ENCODE assay signal across 1 cellular context in the genomic region with DNA sequence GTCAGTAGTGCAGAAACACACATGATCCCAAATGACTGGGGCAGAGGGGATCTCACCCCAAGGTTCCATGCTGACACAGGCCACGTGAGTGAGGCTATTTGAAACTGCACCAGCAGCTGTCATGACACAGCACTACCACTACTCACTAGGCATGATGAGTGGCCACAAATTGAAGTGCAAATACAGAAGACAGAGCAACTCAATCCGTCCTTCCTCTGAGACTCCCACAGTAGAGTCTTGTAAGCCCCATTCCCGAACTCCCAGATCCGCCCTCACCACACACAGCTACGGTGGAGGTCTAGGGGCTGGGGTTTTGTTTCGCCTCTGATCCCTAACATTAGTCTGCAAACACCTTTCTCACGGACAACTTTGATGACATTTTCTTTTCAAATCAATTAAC.
TF ChIP-seq lines count a peak whose summit lies in the region.

No MANE protein-coding gene starts in this region.

TF ChIP-seq in K562, 482 proteins besides CTCF, POLR2A, EP300 and RAD21 (continued from another document and continues in another):
- TF ChIP-seq, protein P1, sequence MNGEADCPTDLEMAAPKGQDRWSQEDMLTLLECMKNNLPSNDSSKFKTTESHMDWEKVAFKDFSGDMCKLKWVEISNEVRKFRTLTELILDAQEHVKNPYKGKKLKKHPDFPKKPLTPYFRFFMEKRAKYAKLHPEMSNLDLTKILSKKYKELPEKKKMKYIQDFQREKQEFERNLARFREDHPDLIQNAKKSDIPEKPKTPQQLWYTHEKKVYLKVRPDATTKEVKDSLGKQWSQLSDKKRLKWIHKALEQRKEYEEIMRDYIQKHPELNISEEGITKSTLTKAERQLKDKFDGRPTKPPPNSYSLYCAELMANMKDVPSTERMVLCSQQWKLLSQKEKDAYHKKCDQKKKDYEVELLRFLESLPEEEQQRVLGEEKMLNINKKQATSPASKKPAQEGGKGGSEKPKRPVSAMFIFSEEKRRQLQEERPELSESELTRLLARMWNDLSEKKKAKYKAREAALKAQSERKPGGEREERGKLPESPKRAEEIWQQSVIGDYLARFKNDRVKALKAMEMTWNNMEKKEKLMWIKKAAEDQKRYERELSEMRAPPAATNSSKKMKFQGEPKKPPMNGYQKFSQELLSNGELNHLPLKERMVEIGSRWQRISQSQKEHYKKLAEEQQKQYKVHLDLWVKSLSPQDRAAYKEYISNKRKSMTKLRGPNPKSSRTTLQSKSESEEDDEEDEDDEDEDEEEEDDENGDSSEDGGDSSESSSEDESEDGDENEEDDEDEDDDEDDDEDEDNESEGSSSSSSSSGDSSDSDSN (IDR thresholded peaks at IDR 0.05; ENCODE audit: borderline replicate concordance in 1 of 2, low read depth in 2 of 2, low read length in 2 of 2), result no peak
- TF ChIP-seq, protein P2, sequence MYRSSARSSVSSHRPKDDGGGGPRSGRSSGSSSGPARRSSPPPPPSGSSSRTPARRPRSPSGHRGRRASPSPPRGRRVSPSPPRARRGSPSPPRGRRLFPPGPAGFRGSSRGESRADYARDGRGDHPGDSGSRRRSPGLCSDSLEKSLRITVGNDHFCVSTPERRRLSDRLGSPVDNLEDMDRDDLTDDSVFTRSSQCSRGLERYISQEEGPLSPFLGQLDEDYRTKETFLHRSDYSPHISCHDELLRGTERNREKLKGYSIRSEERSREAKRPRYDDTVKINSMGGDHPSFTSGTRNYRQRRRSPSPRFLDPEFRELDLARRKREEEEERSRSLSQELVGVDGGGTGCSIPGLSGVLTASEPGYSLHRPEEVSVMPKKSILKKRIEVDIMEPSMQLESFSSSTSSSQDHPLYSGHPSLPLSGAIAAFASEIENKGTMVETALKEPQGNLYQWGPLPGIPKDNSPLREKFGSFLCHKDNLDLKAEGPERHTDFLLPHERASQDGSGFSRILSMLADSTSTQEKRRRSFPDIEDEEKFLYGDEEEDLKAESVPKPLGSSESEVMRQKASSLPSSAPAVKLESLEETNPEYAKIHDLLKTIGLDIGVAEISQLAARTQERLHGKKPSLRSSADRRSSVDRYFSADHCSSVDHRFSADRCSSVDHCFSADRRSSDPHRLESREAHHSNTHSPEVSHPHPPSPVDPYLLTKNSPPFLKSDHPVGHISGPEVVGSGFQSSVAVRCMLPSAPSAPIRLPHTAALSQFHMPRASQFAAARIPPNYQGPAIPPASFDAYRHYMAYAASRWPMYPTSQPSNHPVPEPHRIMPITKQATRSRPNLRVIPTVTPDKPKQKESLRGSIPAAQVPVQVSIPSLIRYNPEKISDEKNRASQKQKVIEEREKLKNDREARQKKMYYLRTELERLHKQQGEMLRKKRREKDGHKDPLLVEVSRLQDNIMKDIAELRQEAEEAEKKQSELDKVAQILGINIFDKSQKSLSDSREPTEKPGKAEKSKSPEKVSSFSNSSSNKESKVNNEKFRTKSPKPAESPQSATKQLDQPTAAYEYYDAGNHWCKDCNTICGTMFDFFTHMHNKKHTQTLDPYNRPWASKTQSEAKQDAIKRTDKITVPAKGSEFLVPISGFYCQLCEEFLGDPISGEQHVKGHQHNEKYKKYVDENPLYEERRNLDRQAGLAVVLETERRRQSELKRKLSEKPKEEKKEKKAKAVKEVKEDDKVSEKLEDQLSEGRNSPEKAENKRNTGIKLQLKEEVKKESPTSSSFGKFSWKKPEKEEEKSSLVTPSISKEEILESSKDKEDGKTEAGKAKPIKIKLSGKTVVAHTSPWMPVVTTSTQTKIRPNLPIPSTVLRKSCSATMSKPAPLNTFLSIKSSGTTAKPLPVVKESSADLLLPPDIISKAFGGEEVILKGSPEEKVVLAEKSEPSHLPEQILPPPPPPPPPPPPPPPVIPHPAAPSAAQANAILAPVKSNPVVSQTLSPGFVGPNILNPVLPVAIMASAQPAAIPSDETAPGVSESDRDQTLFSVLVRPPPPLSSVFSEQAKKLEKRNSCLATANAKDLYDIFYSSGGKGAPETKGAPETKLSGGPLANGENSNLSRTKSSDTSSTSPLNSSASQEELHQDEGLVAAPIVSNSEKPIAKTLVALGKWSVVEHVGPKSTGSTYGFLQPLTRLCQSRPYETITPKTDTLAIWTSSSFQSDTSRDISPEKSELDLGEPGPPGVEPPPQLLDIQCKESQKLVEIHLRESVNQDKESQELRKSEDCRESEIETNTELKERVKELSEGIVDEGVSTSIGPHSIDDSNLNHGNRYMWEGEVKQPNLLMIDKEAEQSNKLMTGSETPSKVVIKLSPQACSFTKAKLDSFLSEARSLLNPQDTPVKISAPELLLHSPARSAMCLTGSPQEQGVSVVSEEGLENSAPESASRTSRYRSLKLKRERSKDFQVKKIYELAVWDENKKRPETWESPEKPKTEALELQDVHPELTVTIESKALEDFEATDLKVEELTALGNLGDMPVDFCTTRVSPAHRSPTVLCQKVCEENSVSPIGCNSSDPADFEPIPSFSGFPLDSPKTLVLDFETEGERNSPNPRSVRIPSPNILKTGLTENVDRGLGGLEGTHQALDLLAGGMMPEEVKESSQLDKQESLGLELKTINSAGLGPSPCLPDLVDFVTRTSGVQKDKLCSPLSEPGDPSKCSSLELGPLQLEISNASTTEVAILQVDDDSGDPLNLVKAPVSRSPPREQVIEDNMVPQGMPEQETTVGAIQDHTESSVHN (IDR thresholded peaks at IDR 0.05; ENCODE audit: borderline replicate concordance in 1 of 2, low read depth in 1 of 2), result peak in 1 of 2 experiments; percentile 97; a peak in 2 of 4 replicates
- TF ChIP-seq MCM5 (IDR thresholded peaks at IDR 0.05; ENCODE audit: low read depth) (no peak), POU5F1 (IDR thresholded peaks at IDR 0.05; ENCODE audit: borderline replicate concordance, low read depth, low read length, partially characterized antibody) (no peak), SRSF9 (IDR thresholded peaks at IDR 0.05; ENCODE audit: borderline replicate concordance, low read depth, low read length) (no peak), POLR2AphosphoS2 (IDR thresholded peaks at IDR 0.05; ENCODE audit: low read length) (no peak), ZNF174 (CRISPR knock-in tag; IDR thresholded peaks at IDR 0.05) (no peak), ZNF764 (CRISPR knock-in tag; IDR thresholded peaks at IDR 0.05; ENCODE audit: low read depth) (no peak), L3MBTL2 (IDR thresholded peaks at IDR 0.05) (peak; percentile 91), CBX1 (IDR thresholded peaks at IDR 0.05; ENCODE audit: low read depth) (no peak), RNF2 (IDR thresholded peaks at IDR 0.05) (0 out of 2 replicates have a peak, but pooled peaks have one; percentile 48), FOXA3 (CRISPR knock-in tag; conservative IDR thresholded peaks at IDR 0.05 in 1 of 2, IDR thresholded peaks at IDR 0.05 in 1 of 2) (peak in 1 of 2 experiments; percentile 87; a peak in 2 of 4 replicates), JUN (IDR thresholded peaks at IDR 0.05; ENCODE audit: borderline replicate concordance, low read depth, low read length) (peak; percentile 70; the same call in 1 of the 2 replicates), JUN (CRISPR knock-in tag; IDR thresholded peaks at IDR 0.05; ENCODE audit: borderline replicate concordance) (no peak), ZNF696 (CRISPR knock-in tag; conservative IDR thresholded peaks at IDR 0.05) (no peak), ZBED1 (IDR thresholded peaks at IDR 0.05) (no peak), FOSL1 (tag; conservative IDR thresholded peaks at IDR 0.05) (peak; percentile 51; the same call in 1 of the 2 replicates), ETS2 (tag; IDR thresholded peaks at IDR 0.05; ENCODE audit: borderline replicate concordance, poor library complexity, severe bottlenecking) (no peak), YY1 (IDR thresholded peaks at IDR 0.05; ENCODE audit: borderline replicate concordance in 1 of 3, control insufficient read depth in 1 of 3, extremely low read depth in 1 of 3, insufficient read depth in 3 of 3, insufficient read length in 1 of 3, insufficient replicate concordance in 2 of 3, low read depth in 1 of 3, low read length in 2 of 3) (no peak), DPF2 (IDR thresholded peaks at IDR 0.05) (peak; percentile 87), EP400 (IDR thresholded peaks at IDR 0.05) (peak; percentile 80), LEF1 (IDR thresholded peaks at IDR 0.05) (peak; percentile 27; the same call in 1 of the 2 replicates), ZNF253 (CRISPR knock-in tag; conservative IDR thresholded peaks at IDR 0.05) (no peak)
- TF ChIP-seq, protein P3, sequence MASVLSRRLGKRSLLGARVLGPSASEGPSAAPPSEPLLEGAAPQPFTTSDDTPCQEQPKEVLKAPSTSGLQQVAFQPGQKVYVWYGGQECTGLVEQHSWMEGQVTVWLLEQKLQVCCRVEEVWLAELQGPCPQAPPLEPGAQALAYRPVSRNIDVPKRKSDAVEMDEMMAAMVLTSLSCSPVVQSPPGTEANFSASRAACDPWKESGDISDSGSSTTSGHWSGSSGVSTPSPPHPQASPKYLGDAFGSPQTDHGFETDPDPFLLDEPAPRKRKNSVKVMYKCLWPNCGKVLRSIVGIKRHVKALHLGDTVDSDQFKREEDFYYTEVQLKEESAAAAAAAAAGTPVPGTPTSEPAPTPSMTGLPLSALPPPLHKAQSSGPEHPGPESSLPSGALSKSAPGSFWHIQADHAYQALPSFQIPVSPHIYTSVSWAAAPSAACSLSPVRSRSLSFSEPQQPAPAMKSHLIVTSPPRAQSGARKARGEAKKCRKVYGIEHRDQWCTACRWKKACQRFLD (CRISPR knock-in tag; IDR thresholded peaks at IDR 0.05), result 0 out of 2 replicates have a peak, but pooled peaks have one; percentile 50
- TF ChIP-seq, protein P4, sequence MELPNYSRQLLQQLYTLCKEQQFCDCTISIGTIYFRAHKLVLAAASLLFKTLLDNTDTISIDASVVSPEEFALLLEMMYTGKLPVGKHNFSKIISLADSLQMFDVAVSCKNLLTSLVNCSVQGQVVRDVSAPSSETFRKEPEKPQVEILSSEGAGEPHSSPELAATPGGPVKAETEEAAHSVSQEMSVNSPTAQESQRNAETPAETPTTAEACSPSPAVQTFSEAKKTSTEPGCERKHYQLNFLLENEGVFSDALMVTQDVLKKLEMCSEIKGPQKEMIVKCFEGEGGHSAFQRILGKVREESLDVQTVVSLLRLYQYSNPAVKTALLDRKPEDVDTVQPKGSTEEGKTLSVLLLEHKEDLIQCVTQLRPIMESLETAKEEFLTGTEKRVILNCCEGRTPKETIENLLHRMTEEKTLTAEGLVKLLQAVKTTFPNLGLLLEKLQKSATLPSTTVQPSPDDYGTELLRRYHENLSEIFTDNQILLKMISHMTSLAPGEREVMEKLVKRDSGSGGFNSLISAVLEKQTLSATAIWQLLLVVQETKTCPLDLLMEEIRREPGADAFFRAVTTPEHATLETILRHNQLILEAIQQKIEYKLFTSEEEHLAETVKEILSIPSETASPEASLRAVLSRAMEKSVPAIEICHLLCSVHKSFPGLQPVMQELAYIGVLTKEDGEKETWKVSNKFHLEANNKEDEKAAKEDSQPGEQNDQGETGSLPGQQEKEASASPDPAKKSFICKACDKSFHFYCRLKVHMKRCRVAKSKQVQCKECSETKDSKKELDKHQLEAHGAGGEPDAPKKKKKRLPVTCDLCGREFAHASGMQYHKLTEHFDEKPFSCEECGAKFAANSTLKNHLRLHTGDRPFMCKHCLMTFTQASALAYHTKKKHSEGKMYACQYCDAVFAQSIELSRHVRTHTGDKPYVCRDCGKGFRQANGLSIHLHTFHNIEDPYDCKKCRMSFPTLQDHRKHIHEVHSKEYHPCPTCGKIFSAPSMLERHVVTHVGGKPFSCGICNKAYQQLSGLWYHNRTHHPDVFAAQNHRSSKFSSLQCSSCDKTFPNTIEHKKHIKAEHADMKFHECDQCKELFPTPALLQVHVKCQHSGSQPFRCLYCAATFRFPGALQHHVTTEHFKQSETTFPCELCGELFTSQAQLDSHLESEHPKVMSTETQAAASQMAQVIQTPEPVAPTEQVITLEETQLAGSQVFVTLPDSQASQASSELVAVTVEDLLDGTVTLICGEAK (IDR thresholded peaks at IDR 0.05), result no peak
- TF ChIP-seq, protein P4 (CRISPR knock-in tag; IDR thresholded peaks at IDR 0.05), result no peak
- TF ChIP-seq, protein P5, sequence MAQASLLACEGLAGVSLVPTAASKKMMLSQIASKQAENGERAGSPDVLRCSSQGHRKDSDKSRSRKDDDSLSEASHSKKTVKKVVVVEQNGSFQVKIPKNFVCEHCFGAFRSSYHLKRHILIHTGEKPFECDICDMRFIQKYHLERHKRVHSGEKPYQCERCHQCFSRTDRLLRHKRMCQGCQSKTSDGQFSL (CRISPR knock-in tag; IDR thresholded peaks at IDR 0.05), result no peak
- TF ChIP-seq, protein P5 (tag; IDR thresholded peaks at IDR 0.05), result no peak
- TF ChIP-seq, protein P6, sequence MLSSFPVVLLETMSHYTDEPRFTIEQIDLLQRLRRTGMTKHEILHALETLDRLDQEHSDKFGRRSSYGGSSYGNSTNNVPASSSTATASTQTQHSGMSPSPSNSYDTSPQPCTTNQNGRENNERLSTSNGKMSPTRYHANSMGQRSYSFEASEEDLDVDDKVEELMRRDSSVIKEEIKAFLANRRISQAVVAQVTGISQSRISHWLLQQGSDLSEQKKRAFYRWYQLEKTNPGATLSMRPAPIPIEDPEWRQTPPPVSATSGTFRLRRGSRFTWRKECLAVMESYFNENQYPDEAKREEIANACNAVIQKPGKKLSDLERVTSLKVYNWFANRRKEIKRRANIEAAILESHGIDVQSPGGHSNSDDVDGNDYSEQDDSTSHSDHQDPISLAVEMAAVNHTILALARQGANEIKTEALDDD (IDR thresholded peaks at IDR 0.05), result peak; percentile 48; the same call in 1 of the 2 replicates
